1 cellular context compared by ENCODE assay signal in genomic region chr4:31016322-31017061, GRCh38.
TF ChIP-seq lines count a peak whose summit lies in the region.

No MANE protein-coding gene starts in this region.

TF ChIP-seq in HepG2, 621 proteins besides CTCF, POLR2A, EP300 and RAD21 (continued from another document):
- TF ChIP-seq, protein P1, sequence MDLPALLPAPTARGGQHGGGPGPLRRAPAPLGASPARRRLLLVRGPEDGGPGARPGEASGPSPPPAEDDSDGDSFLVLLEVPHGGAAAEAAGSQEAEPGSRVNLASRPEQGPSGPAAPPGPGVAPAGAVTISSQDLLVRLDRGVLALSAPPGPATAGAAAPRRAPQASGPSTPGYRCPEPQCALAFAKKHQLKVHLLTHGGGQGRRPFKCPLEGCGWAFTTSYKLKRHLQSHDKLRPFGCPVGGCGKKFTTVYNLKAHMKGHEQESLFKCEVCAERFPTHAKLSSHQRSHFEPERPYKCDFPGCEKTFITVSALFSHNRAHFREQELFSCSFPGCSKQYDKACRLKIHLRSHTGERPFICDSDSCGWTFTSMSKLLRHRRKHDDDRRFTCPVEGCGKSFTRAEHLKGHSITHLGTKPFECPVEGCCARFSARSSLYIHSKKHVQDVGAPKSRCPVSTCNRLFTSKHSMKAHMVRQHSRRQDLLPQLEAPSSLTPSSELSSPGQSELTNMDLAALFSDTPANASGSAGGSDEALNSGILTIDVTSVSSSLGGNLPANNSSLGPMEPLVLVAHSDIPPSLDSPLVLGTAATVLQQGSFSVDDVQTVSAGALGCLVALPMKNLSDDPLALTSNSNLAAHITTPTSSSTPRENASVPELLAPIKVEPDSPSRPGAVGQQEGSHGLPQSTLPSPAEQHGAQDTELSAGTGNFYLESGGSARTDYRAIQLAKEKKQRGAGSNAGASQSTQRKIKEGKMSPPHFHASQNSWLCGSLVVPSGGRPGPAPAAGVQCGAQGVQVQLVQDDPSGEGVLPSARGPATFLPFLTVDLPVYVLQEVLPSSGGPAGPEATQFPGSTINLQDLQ (CRISPR knock-in tag; IDR thresholded peaks at IDR 0.05), result no peak
- TF ChIP-seq CAMTA2 (CRISPR knock-in tag; IDR thresholded peaks at IDR 0.05; ENCODE audit: borderline replicate concordance), result no peak
- no peak for TF ChIP-seq ZNF564 (CRISPR knock-in tag; IDR thresholded peaks at IDR 0.05)
- TF ChIP-seq ZC3H4 (CRISPR knock-in tag; IDR thresholded peaks at IDR 0.05; ENCODE audit: borderline replicate concordance), result no peak
- TF ChIP-seq ZNF232 (CRISPR knock-in tag; IDR thresholded peaks at IDR 0.05; ENCODE audit: borderline replicate concordance), result no peak
- TF ChIP-seq CCAR2 (optimal IDR thresholded peaks at IDR 0.05; ENCODE audit: low read depth, low read length), result no peak
- no peak for TF ChIP-seq HDAC6 (IDR thresholded peaks at IDR 0.05; ENCODE audit: low read depth, low read length)
- no peak for TF ChIP-seq TRIM24 (CRISPR knock-in tag; IDR thresholded peaks at IDR 0.05)
- no peak for TF ChIP-seq MIXL1 (CRISPR knock-in tag; IDR thresholded peaks at IDR 0.05)
- no peak for TF ChIP-seq ELF3 (CRISPR knock-in tag; IDR thresholded peaks at IDR 0.05)
- TF ChIP-seq NFIC (IDR thresholded peaks at IDR 0.05; ENCODE audit: low read length), result no peak
